ENCODE assay signal across 10 cellular contexts in the genomic region with DNA sequence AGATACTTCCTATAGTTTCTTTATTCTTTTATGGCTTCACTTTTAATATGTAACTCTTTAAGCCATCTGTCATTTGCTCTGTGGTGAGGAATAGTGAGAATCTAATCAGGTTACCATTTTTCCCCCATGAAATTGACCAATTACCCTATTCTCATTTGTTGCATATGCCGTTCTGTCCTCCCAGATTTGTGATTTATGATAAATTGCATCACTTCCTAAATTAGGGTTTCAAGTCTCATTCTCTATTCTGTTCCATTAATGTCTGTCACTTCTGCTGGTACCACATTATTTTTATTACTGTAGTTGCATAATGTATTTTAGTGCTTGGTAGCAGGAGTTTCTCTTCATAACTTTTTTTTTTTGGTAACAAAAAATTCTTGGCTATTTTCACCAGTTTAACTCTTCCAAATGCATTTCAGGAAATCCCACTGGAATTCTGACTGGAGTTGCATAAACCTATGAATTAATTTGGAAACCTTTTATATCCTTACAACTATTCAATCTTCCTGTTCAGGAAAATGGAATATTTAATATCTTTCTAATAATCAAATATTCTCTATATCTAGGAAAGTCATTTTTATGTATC. TPM values are rescaled to one million over a fixed set of nuclear protein-coding genes. Genes with fewer than 3 reads are reported as not detected.
DNase-seq lines count a peak whose midpoint lies in the region; ATAC-seq and TF ChIP-seq lines count a peak whose summit lies in the region.
"Had no signal": no experiment of that assay in that cellular context is flagged by ENCODE, and none has a peak within 500 bp of the region (broad histone marks: within the 10 kb centered on the region; RNA-seq: fewer than 3 reads in every experiment).

No MANE protein-coding gene starts in this region.

- H3K18ac ChIP-seq in mesenchymal stem cell (ENCODE audit: low read depth in 1 of 2, low read length in 2 of 2) = no peak overlapping the region

- peak overlapping the region; percentile 80 to 97 (median 94) for H3K27ac Mint-ChIP-seq in CD14-positive monocyte
- H3K27ac Mint-ChIP-seq in activated T-helper 1 cell treated with anti-CD3 and anti-CD28 coated beads, Interleukin-12 subunit alpha, Interleukin-12 subunit beta, Interleukin-2, Interleukin-4 antibody, amounts not matched to agents 30 ng/mL and 10 ng/mL and 1 ng/mL, durations not matched to agents 14 hours and 24 hours and 36 hours = peak overlapping the region; percentile 95
- H3K27ac Mint-ChIP-seq in CD8-positive, alpha-beta memory T cell = peak overlapping the region in 1 of 8 donors; percentile 76

- peaks cover 4% of the 10 kb centered on the region for H3K4me1 ChIP-seq in mesenchymal stem cell (ENCODE audit: control insufficient read depth, insufficient read depth, low read depth, low read length)
- H3K4me1 ChIP-seq in CD8-positive, alpha-beta memory T cell (ENCODE audit: insufficient read depth, low read length) = peaks cover 33% of the 10 kb centered on the region

- peak overlapping the region; percentile 69 for H3K9ac ChIP-seq in mesenchymal stem cell (ENCODE audit: low read length)

- peaks cover 0 to 4% (median 0%) of the 10 kb centered on the region in 7 donors for H3K9me3 Mint-ChIP-seq in CD14-positive monocyte
- H3K9me3 Mint-ChIP-seq in activated T-helper 1 cell treated with anti-CD3 and anti-CD28 coated beads, Interleukin-12 subunit alpha, Interleukin-12 subunit beta, Interleukin-2, Interleukin-4 antibody, amounts not matched to agents 30 ng/mL and 10 ng/mL and 1 ng/mL, durations not matched to agents 14 hours and 24 hours and 36 hours = peaks cover 6% of the 10 kb centered on the region
- peaks cover 0 to 4% (median 0%) of the 10 kb centered on the region in 5 donors for H3K9me3 Mint-ChIP-seq in CD8-positive, alpha-beta memory T cell

- no peaks in the 10 kb centered on the region for H3K36me3 Mint-ChIP-seq in CD14-positive monocyte
- H3K36me3 Mint-ChIP-seq in activated T-helper 1 cell treated with anti-CD3 and anti-CD28 coated beads, Interleukin-12 subunit alpha, Interleukin-12 subunit beta, Interleukin-2, Interleukin-4 antibody, amounts not matched to agents 30 ng/mL and 10 ng/mL and 1 ng/mL, durations not matched to agents 14 hours and 24 hours and 36 hours (ENCODE audit: low read depth) = peaks cover 20% of the 10 kb centered on the region
- peaks cover 0 to 3% (median 3%) of the 10 kb centered on the region in 3 donors for H3K36me3 Mint-ChIP-seq in CD8-positive, alpha-beta memory T cell

- DNase-seq in CD14-positive monocyte (ENCODE audit: low spot score) = no peak
- peak; percentile 44 for DNase-seq in HT-29 (ENCODE audit: low spot score)
- DNase-seq in activated T-helper 1 cell treated with anti-CD3 and anti-CD28 coated beads, Interleukin-12 subunit alpha, Interleukin-12 subunit beta, Interleukin-2, Interleukin-4 antibody, amounts not matched to agents 30 ng/mL and 10 ng/mL and 1 ng/mL, durations not matched to agents 14 hours and 24 hours and 36 hours (ENCODE audit: low spot score) = no peak
- DNase-seq in mesenchymal stem cell = peak; percentile 28
- DNase-seq in erythroblast (lab: John Stamatoyannopoulos, UW) = no peak
- DNase-seq in GM20000 (ENCODE audit: low spot score) = no peak
- DNase-seq in CD8-positive, alpha-beta memory T cell = no peak
- DNase-seq: activated CD4-positive, CD25-positive, alpha-beta regulatory T cell; naive thymus-derived CD8-positive, alpha-beta T cell had no signal

- H3K27me3 Mint-ChIP-seq in CD14-positive monocyte (ENCODE audit: low read depth in 3 of 3) = no peaks in the 10 kb centered on the region
- no peaks in the 10 kb centered on the region for H3K27me3 Mint-ChIP-seq in activated T-helper 1 cell treated with anti-CD3 and anti-CD28 coated beads, Interleukin-12 subunit alpha, Interleukin-12 subunit beta, Interleukin-2, Interleukin-4 antibody, amounts not matched to agents 30 ng/mL and 10 ng/mL and 1 ng/mL, durations not matched to agents 14 hours and 24 hours and 36 hours (ENCODE audit: insufficient read depth)
- H3K27me3 Mint-ChIP-seq in CD8-positive, alpha-beta memory T cell = no peaks in the 10 kb centered on the region
- H3K27me3 Mint-ChIP-seq: naive thymus-derived CD8-positive, alpha-beta T cell had no signal

- H2AFZ ChIP-seq in mesenchymal stem cell (ENCODE audit: low read depth, low read length) = no peak overlapping the region

- TF ChIP-seq CTCF in CD14-positive monocyte (IDR thresholded peaks at IDR 0.05) = no peak
- no peak for TF ChIP-seq CTCF in GM20000 (IDR thresholded peaks at IDR 0.05; ENCODE audit: extremely low read depth, missing control alignments)

- CTCF ChIA-PET in CD8-positive, alpha-beta memory T cell (lab: Charles Lee) = interaction anchor here (1.4 kb wide), 1 partner anchor 12 kb away, joined by 6 read pairs; no protein-coding TSS in a partner anchor

- peaks cover 54% of the 10 kb centered on the region for H3K4me1 Mint-ChIP-seq in CD14-positive monocyte
- peaks cover 80% of the 10 kb centered on the region for H3K4me1 Mint-ChIP-seq in activated T-helper 1 cell treated with anti-CD3 and anti-CD28 coated beads, Interleukin-12 subunit alpha, Interleukin-12 subunit beta, Interleukin-2, Interleukin-4 antibody, amounts not matched to agents 30 ng/mL and 10 ng/mL and 1 ng/mL, durations not matched to agents 14 hours and 24 hours and 36 hours (ENCODE audit: low read depth)
- peaks cover 31 to 56% (median 52%) of the 10 kb centered on the region in 3 donors for H3K4me1 Mint-ChIP-seq in CD8-positive, alpha-beta memory T cell

- no peak overlapping the region for H2BK5ac ChIP-seq in mesenchymal stem cell (ENCODE audit: low read depth, low read length, poor library complexity, severe bottlenecking)

- TF ChIP-seq POLR2A in erythroblast (IDR thresholded peaks at IDR 0.05; ENCODE audit: low read length) = no peak

- no CpG with 5 or more reads among the region's 1 CpG for WGBS in mesenchymal stem cell

- H4K8ac ChIP-seq in mesenchymal stem cell (ENCODE audit: low read length) = no peak overlapping the region

- H3K27me3 ChIP-seq in mesenchymal stem cell (ENCODE audit: control insufficient read depth in 1 of 2, insufficient read depth in 1 of 2, low read length in 2 of 2) = no peaks in the 10 kb centered on the region
- no peaks in the 10 kb centered on the region for H3K27me3 ChIP-seq in CD8-positive, alpha-beta memory T cell (ENCODE audit: insufficient read depth, low read length, poor library complexity, severe bottlenecking)

- no peak for ATAC-seq in HG03520 (IDR thresholded peaks at IDR 0.05; ENCODE audit: unreplicated experiment)

- no peak overlapping the region for H2BK120ac ChIP-seq in mesenchymal stem cell (ENCODE audit: low read depth, low read length)

- H3K79me1 ChIP-seq in mesenchymal stem cell (replicated peaks; ENCODE audit: low read length, poor library complexity, severe bottlenecking) = peaks cover 10% of the 10 kb centered on the region

- no peak overlapping the region for H3K4me2 ChIP-seq in mesenchymal stem cell (ENCODE audit: low read length, poor library complexity, severe bottlenecking)

- no peak overlapping the region for H3K4ac ChIP-seq in mesenchymal stem cell (ENCODE audit: low read depth in 1 of 2, low read length in 2 of 2)

- intact Hi-C loops in CD14-positive monocyte (cut with micrococcal nuclease) = loop anchor here in 1 of 2 donors (5.0 kb wide), 1 partner anchor 98 kb away; no protein-coding TSS in a partner anchor
- intact Hi-C loops in activated T-helper 1 cell treated with anti-CD3 and anti-CD28 coated beads, Interleukin-12 subunit alpha, Interleukin-12 subunit beta, Interleukin-2, Interleukin-4 antibody, amounts not matched to agents 30 ng/mL and 10 ng/mL and 1 ng/mL, durations not matched to agents 14 hours and 24 hours and 36 hours (cut with micrococcal nuclease) = loop anchor here (5.0 kb wide), 2 partner anchors 318 to 483 kb away; partner anchors contain the start of gene SAMD9

- no peak overlapping the region for H3K14ac ChIP-seq in mesenchymal stem cell (ENCODE audit: low read length in 2 of 2)

- H3K4me3 ChIP-seq in mesenchymal stem cell (ENCODE audit: insufficient read depth in 1 of 2, low read depth in 1 of 2, low read length in 2 of 2) = peak overlapping the region in 1 of 2 experiments; percentile 43
- no peak overlapping the region for H3K4me3 ChIP-seq in CD8-positive, alpha-beta memory T cell (ENCODE audit: low read length)

- no peak overlapping the region for H3K23ac ChIP-seq in mesenchymal stem cell (ENCODE audit: low read length in 2 of 2)

- H3K36me3 ChIP-seq in mesenchymal stem cell (ENCODE audit: control insufficient read depth in 1 of 2, insufficient read depth in 2 of 2, low read depth in 1 of 2, low read length in 2 of 2) = peaks cover 0 to 7% of the 10 kb centered on the region in 2 experiments
- no peaks in the 10 kb centered on the region for H3K36me3 ChIP-seq in CD8-positive, alpha-beta memory T cell (ENCODE audit: insufficient read depth, low read length)

- no peak overlapping the region for H2AK5ac ChIP-seq in mesenchymal stem cell (ENCODE audit: low read length, severe bottlenecking)

- POLR2A ChIA-PET in CD8-positive, alpha-beta memory T cell (lab: Charles Lee) = no interaction called here

- no peak overlapping the region for H4K91ac ChIP-seq in mesenchymal stem cell (ENCODE audit: low read length)

- peak overlapping the region in 1 of 2 donors; percentile 41 for H3K4me3 Mint-ChIP-seq in CD14-positive monocyte
- peak overlapping the region; percentile 61 for H3K4me3 Mint-ChIP-seq in activated T-helper 1 cell treated with anti-CD3 and anti-CD28 coated beads, Interleukin-12 subunit alpha, Interleukin-12 subunit beta, Interleukin-2, Interleukin-4 antibody, amounts not matched to agents 30 ng/mL and 10 ng/mL and 1 ng/mL, durations not matched to agents 14 hours and 24 hours and 36 hours
- peak overlapping the region in 1 of 7 donors; percentile 48 for H3K4me3 Mint-ChIP-seq in CD8-positive, alpha-beta memory T cell

- no peak overlapping the region for H2BK15ac ChIP-seq in mesenchymal stem cell (ENCODE audit: low read depth, poor library complexity, severe bottlenecking)

- peak overlapping the region; percentile 78 for H3K27ac ChIP-seq in mesenchymal stem cell (ENCODE audit: low read length, poor library complexity, severe bottlenecking)
- H3K27ac ChIP-seq in CD8-positive, alpha-beta memory T cell (ENCODE audit: low read depth, low read length) = no peak overlapping the region

- no peaks in the 10 kb centered on the region for H3K9me3 ChIP-seq in mesenchymal stem cell (ENCODE audit: control insufficient read depth, low read length)
- no peaks in the 10 kb centered on the region for H3K9me3 ChIP-seq in CD8-positive, alpha-beta memory T cell (ENCODE audit: low read length)

- H2BK12ac ChIP-seq in mesenchymal stem cell (ENCODE audit: low read length in 2 of 2) = no peak overlapping the region

RNA-seq across cellular contexts. Expression of gene FAM133B, which starts 44.0 kb away (rescaled TPM):
- polyA plus RNA-seq in CD14-positive monocyte = 1 to 10 TPM; 5.8 to 9.3 TPM
- total RNA-seq in HT-29 (2014; rRNA removed; shearing (Covaris generic)) = 10.0 and 13.6 TPM in 2 replicates
- total RNA-seq in activated T-helper 1 cell treated with anti-CD3 and anti-CD28 coated beads, Interleukin-12 subunit alpha, Interleukin-12 subunit beta, Interleukin-2, Interleukin-4 antibody, amounts not matched to agents 30 ng/mL and 10 ng/mL and 1 ng/mL, durations not matched to agents 14 hours and 24 hours and 36 hours = 39.3 and 42.7 TPM in 2 replicates
- 38.9 TPM for polyA plus RNA-seq in mesenchymal stem cell (2013, experiment 1 of 2)
- 43.0 TPM for polyA plus RNA-seq in mesenchymal stem cell (2013, experiment 2 of 2)
- total RNA-seq in CD8-positive, alpha-beta memory T cell = 10 to 100 TPM; 29.3 to 31.5 TPM
- polyA plus RNA-seq in CD8-positive, alpha-beta memory T cell = 20.8 TPM

Comparison
In these comparisons a context has a peak if more than half of its experiments do, and no peak if none do; other contexts are left out.
1. DNase-seq: peak in HT-29 (single experiment) and mesenchymal stem cell (single experiment); none in CD14-positive monocyte (single experiment), activated T-helper 1 cell treated with anti-CD3 and anti-CD28 coated beads, Interleukin-12 subunit alpha, Interleukin-12 subunit beta, Interleukin-2, Interleukin-4 antibody, amounts not matched to agents 30 ng/mL and 10 ng/mL and 1 ng/mL, durations not matched to agents 14 hours and 24 hours and 36 hours (single experiment), erythroblast (0 of 2), GM20000 (single experiment) and CD8-positive, alpha-beta memory T cell (0 of 5).